ENCODE assay signal across 20 cellular contexts in genomic region chr10:86786368-86786767, GRCh38. TPM values are rescaled to one million over a fixed set of nuclear protein-coding genes. Genes with fewer than 3 reads are reported as not detected.
DNase-seq lines count a peak whose midpoint lies in the region; ATAC-seq, FAIRE-seq and TF ChIP-seq lines count a peak whose summit lies in the region.
"Had no signal": no experiment of that assay in that cellular context is flagged by ENCODE, and none has a peak within 500 bp of the region (broad histone marks: within the 10 kb centered on the region; RNA-seq: fewer than 3 reads in every experiment).

No MANE protein-coding gene starts in this region.

- H3K79me2 ChIP-seq in HepG2 (ENCODE audit: insufficient read depth, low read length): peaks cover 81% of the 10 kb centered on the region

- 0 out of 2 replicates have a peak overlapping the region, but pooled peaks have one; percentile 6 for H3K4me3 ChIP-seq in HUES6 (ENCODE audit: low read depth, low read length)
- H3K4me3 ChIP-seq in choroid plexus epithelial cell (ENCODE audit: low read depth, low read length): no peak overlapping the region
- H3K4me3 ChIP-seq in HepG2 (replicated peaks in 1 of 3; ENCODE audit: insufficient read depth in 1 of 3, low read depth in 2 of 3, low read length in 3 of 3): no peak overlapping the region
- H3K4me3 ChIP-seq in stomach: no peak overlapping the region
- no peak overlapping the region for H3K4me3 ChIP-seq in kidney (ENCODE audit: low read length in 2 of 2)
- H3K4me3 ChIP-seq: GM12878, SJCRH30 had no signal

- H3K4me1 ChIP-seq in HUES6 (ENCODE audit: control insufficient read depth, insufficient read depth, low read length) (peaks cover 37% of the 10 kb centered on the region), HepG2 (ENCODE audit: insufficient read depth, low read length) (peaks cover 27% of the 10 kb centered on the region), stomach (peaks cover 20 to 57% (median 34%) of the 10 kb centered on the region in 4 donors), kidney (ENCODE audit: control insufficient read depth in 1 of 2, insufficient read depth in 1 of 2, low read depth in 1 of 2, low read length in 2 of 2) (peaks cover 11 to 15% of the 10 kb centered on the region in 2 donors)
- H3K4me1 ChIP-seq: SJCRH30 had no signal

- TF ChIP-seq CTCF in choroid plexus epithelial cell (conservative IDR thresholded peaks at IDR 0.05; ENCODE audit: low read depth, low read length) (no peak), HepG2 (CRISPR knock-in tag; IDR thresholded peaks at IDR 0.05) (no peak), stomach (IDR thresholded peaks at IDR 0.05) (no peak), kidney (IDR thresholded peaks at IDR 0.05; ENCODE audit: borderline replicate concordance, extremely low read depth, insufficient read depth) (no peak)

- peak; percentile 50 for ATAC-seq in HepG2
- ATAC-seq in GM21529 (IDR thresholded peaks at IDR 0.05; ENCODE audit: unreplicated experiment): no peak
- ATAC-seq: GM12878 had no signal

- H3K27ac ChIP-seq in HUES6 (ENCODE audit: low read depth, low read length): peak overlapping the region; percentile 63
- peak overlapping the region; percentile 27 for H3K27ac ChIP-seq in HepG2 (ENCODE audit: extremely low read length, insufficient read depth, low read length)
- peak overlapping the region in 4 of 5 donors; percentile 35 to 77 (median 65) for H3K27ac ChIP-seq in stomach
- no peak overlapping the region for H3K27ac ChIP-seq in kidney (ENCODE audit: low read depth in 2 of 2, low read length in 2 of 2)
- H3K27ac ChIP-seq: neutrophil, SJCRH30 had no signal

- no TSS peak for BruUV-seq in HepG2 (replicated peaks; lab: Mats Ljungman, UMichigan)

- TF ChIP-seq RAD21 in HepG2 (CRISPR knock-in tag; IDR thresholded peaks at IDR 0.05): no peak

- 70% methylated on average over 4 of the region's 4 CpGs for WGBS in HepG2 (ENCODE audit: low lambda C conversion rate)
- 14 to 33% (median 19%) methylated on average over 4 of the region's 4 CpGs for WGBS in stomach, 5 donors

- TF ChIP-seq EP300 in HepG2 (IDR thresholded peaks at IDR 0.05; ENCODE audit: low read depth in 2 of 2, low read length in 2 of 2) (no peak), HepG2 (CRISPR knock-in tag; IDR thresholded peaks at IDR 0.05; ENCODE audit: borderline replicate concordance) (no peak), stomach (IDR thresholded peaks at IDR 0.05) (no peak)

- H3K9ac ChIP-seq in HUES6 (ENCODE audit: low read length) (no peak overlapping the region), HepG2 (ENCODE audit: insufficient read depth, low read depth, low read length) (no peak overlapping the region), kidney (ENCODE audit: low read length in 2 of 2) (no peak overlapping the region)

- no peaks in the 10 kb centered on the region for H3K9me3 ChIP-seq in HUES6 (ENCODE audit: control insufficient read depth, insufficient read depth, low read depth, low read length)
- H3K9me3 ChIP-seq in HepG2 (ENCODE audit: low read length): no peaks in the 10 kb centered on the region
- peaks cover 0 to 3% (median 0%) of the 10 kb centered on the region in 4 donors for H3K9me3 ChIP-seq in stomach
- no peaks in the 10 kb centered on the region for H3K9me3 ChIP-seq in kidney (ENCODE audit: control insufficient read depth in 1 of 2, low read length in 2 of 2)
- H3K9me3 ChIP-seq: neutrophil, SJCRH30 had no signal

- in situ Hi-C loops in HepG2 (cut with HindIII; ENCODE audit: extremely low pct_ligation_motif_present, low pct_unique_long_range_greater_than_20kb): no loop called here

- no peak for TF ChIP-seq POLR2A in HepG2 (IDR thresholded peaks at IDR 0.05; ENCODE audit: insufficient read depth in 1 of 2, low read depth in 2 of 2, low read length in 2 of 2)
- no peak for TF ChIP-seq POLR2A in stomach (IDR thresholded peaks at IDR 0.05)

- intact Hi-C loops in HepG2 (cut with micrococcal nuclease; ENCODE audit: unreplicated experiment) (no loop called here), stomach (cut with DNase I; ENCODE audit: low total_unique reads) (no loop called here), kidney (cut with DNase I) (no loop called here)

- H2AFZ ChIP-seq in HepG2 (ENCODE audit: low read length): no peak overlapping the region

- H3K36me3 ChIP-seq in HUES6 (ENCODE audit: control insufficient read depth, insufficient read depth, low read length): peaks cover 5% of the 10 kb centered on the region; the same call in 1 of the 2 replicates
- H3K36me3 ChIP-seq in HepG2 (replicated peaks in 1 of 2; ENCODE audit: control insufficient read depth in 1 of 2, insufficient read depth in 2 of 2, low read length in 2 of 2): no peaks in the 10 kb centered on the region
- no peaks in the 10 kb centered on the region for H3K36me3 ChIP-seq in stomach
- no peaks in the 10 kb centered on the region for H3K36me3 ChIP-seq in kidney (ENCODE audit: control insufficient read depth in 1 of 2, insufficient read depth in 2 of 2, low read length in 2 of 2)
- H3K36me3 ChIP-seq: neutrophil, SJCRH30 had no signal

- peak; percentile 35 for DNase-seq in choroid plexus epithelial cell (ENCODE audit: low read depth)
- no peak for DNase-seq in HepG2 (ENCODE audit: low spot score)
- no peak for DNase-seq in stomach
- no peak for DNase-seq in cerebellum (ENCODE audit: low spot score)
- DNase-seq in GM19239 (ENCODE audit: insufficient read length, low spot score): no peak
- no peak for DNase-seq in kidney
- DNase-seq: activated effector memory CD4-positive, alpha-beta T cell treated with anti-CD3 and anti-CD28 coated beads, Interleukin-2, amount 50 U/mL, for 16 hours; amygdala; foreskin melanocyte; GDM1; midbrain; NCI-H2081 treated with DMSO at 0.1 percent for 48 hours; NCI-H524 treated with DMSO at 0.1 percent for 48 hours; SJCRH30 had no signal

- no peak for FAIRE-seq in HepG2 (lab: Jason Lieb, UNC)
- FAIRE-seq in GM19239 (lab: Jason Lieb, UNC): no peak
- FAIRE-seq in kidney (lab: Jason Lieb, UNC): no peak
- FAIRE-seq: D721Med, endothelial cell of umbilical vein, GM12878 had no signal

- H3K4me2 ChIP-seq in HepG2 (ENCODE audit: low read depth, low read length): no peak overlapping the region

- POLR2A ChIA-PET in HepG2 (lab: Yijun Ruan, JAX): no interaction called here

- H3K27me3 ChIP-seq in HUES6 (ENCODE audit: control insufficient read depth, insufficient read depth, low read length): no peaks in the 10 kb centered on the region
- no peaks in the 10 kb centered on the region for H3K27me3 ChIP-seq in HepG2 (ENCODE audit: control insufficient read depth in 1 of 2, insufficient read depth in 2 of 2, low read length in 2 of 2)
- H3K27me3 ChIP-seq in stomach: no peaks in the 10 kb centered on the region
- H3K27me3 ChIP-seq: SJCRH30 had no signal

- H4K20me1 ChIP-seq in HepG2 (ENCODE audit: insufficient read depth, low read length): peaks cover 8% of the 10 kb centered on the region

- CTCF ChIA-PET in HepG2 (lab: Yijun Ruan, JAX; ENCODE audit: low intra/inter-chr PET ratio, low total read pairs): no interaction called here

TF ChIP-seq in HepG2, 621 proteins besides CTCF, POLR2A, EP300 and RAD21 (continues in another document):
- TF ChIP-seq ELF3 (CRISPR knock-in tag; IDR thresholded peaks at IDR 0.05) (0 out of 2 replicates have a peak, but pooled peaks have one; percentile 16), ZNF850 (CRISPR knock-in tag; conservative IDR thresholded peaks at IDR 0.05) (no peak), ZNF629 (CRISPR knock-in tag; conservative IDR thresholded peaks at IDR 0.05) (no peak)

RNA-seq across cellular contexts. Expression of gene BMPR1A, which starts 29.9 kb away (rescaled TPM):
- 42.3 and 44.2 TPM in 2 replicates for total RNA-seq in HepG2 (2016; rRNA removed; fragmentation: Illumina TruSeq; extraction: Trizol)
- total RNA-seq in HepG2 (2016; cell fraction: cytosol; rRNA removed; fragmentation: Illumina TruSeq; extraction: Trizol; ENCODE audit: low read depth): 35.3 and 37.2 TPM in 2 replicates
- total RNA-seq in HepG2 (2016; cell fraction: insoluble cytoplasmic fraction; rRNA removed; fragmentation: Illumina TruSeq; extraction: Trizol): 42.9 and 46.8 TPM in 2 replicates
- total RNA-seq in HepG2 (2016; cell fraction: membrane; rRNA removed; fragmentation: Illumina TruSeq; extraction: Trizol): 43.0 and 44.0 TPM in 2 replicates
- 41.8 TPM in 2 replicates for total RNA-seq in HepG2 (2016; cell fraction: nucleus; rRNA removed; fragmentation: Illumina TruSeq; extraction: Trizol)
- 16.6 and 17.8 TPM in 2 replicates for polyA plus RNA-seq in HepG2 (2011; rRNA removed)
- polyA plus RNA-seq in HepG2 (2011; cell fraction: cytosol; rRNA removed): 8.6 and 14.5 TPM in 2 replicates
- polyA plus RNA-seq in HepG2 (2011; cell fraction: nucleus; rRNA removed): 8.2 and 8.9 TPM in 2 replicates
- polyA plus RNA-seq in HepG2 (2012): 17.2 and 19.3 TPM in 2 replicates
- polyA plus RNA-seq in HepG2 (2016; cell fraction: cytosol; fragmentation: Illumina TruSeq; extraction: Trizol; ENCODE audit: low read depth): 3.5 and 3.9 TPM in 2 replicates
- 20.6 and 27.9 TPM in 2 replicates for polyA plus RNA-seq in HepG2 (2016; cell fraction: insoluble cytoplasmic fraction; fragmentation: Illumina TruSeq; extraction: Trizol; ENCODE audit: low read depth)
- polyA plus RNA-seq in HepG2 (2016; cell fraction: membrane; fragmentation: Illumina TruSeq; extraction: Trizol; ENCODE audit: low read depth): 10.9 and 13.0 TPM in 2 replicates
- polyA plus RNA-seq in HepG2 (2016; cell fraction: nucleus; fragmentation: Illumina TruSeq; extraction: Trizol; ENCODE audit: insufficient read depth, low read depth): 26.2 and 30.7 TPM in 2 replicates
- polyA minus RNA-seq in HepG2 (2011; rRNA and poly(A)+ RNA removed; ENCODE audit: low replicate concordance): 23.2 and 28.6 TPM in 2 replicates
- 17.6 and 25.8 TPM in 2 replicates for polyA minus RNA-seq in HepG2 (2011; cell fraction: cytosol; rRNA and poly(A)+ RNA removed)
- polyA minus RNA-seq in HepG2 (2011; cell fraction: nucleus; rRNA and poly(A)+ RNA removed): 38.2 and 38.5 TPM in 2 replicates
- 100 to 1,000 TPM in 1 of 5 donors, 10 to 100 TPM in 4; 18.3 to 104 (median 35.3) TPM for total RNA-seq in stomach
- 1 to 10 TPM; 5.8 to 6.5 (median 5.9) TPM for polyA plus RNA-seq in stomach
- 51.8 TPM for total RNA-seq in cerebellum
- total RNA-seq in kidney: 37.4 TPM
- 7.9 TPM for polyA plus RNA-seq in kidney (ENCODE audit: insufficient read depth, low read depth, low replicate concordance)
- total RNA-seq: endothelial cell of umbilical vein had no signal
- polyA plus RNA-seq: endothelial cell of umbilical vein had no signal

Comparison
In these comparisons a context has a peak if more than half of its experiments do, and no peak if none do; other contexts are left out.
1. H3K27ac ChIP-seq: peak in HUES6 (single experiment), HepG2 (single experiment) and stomach (4 of 5); none in kidney (0 of 2).